Comparison of ENCODE assay signal across 1 cellular context in genomic region chr17:30824356-30825145, GRCh38.
TF ChIP-seq lines count a peak whose summit lies in the region.

CRLF3 (minus strand) TSS chr17:30824692; CDS start chr17:30824651, 41 bp downstream.

TF ChIP-seq in HepG2, 621 proteins besides CTCF, POLR2A, EP300 and RAD21 (continued from another document and continues in another):
- no peak for TF ChIP-seq AHDC1 (CRISPR knock-in tag; IDR thresholded peaks at IDR 0.05; ENCODE audit: borderline replicate concordance)
- TF ChIP-seq NBN (conservative IDR thresholded peaks at IDR 0.05) = no peak
- TF ChIP-seq TRIM24 (CRISPR knock-in tag; IDR thresholded peaks at IDR 0.05) = 0 out of 2 replicates have a peak, but pooled peaks have one; percentile 22
- no peak for TF ChIP-seq ZNF660 (CRISPR knock-in tag; IDR thresholded peaks at IDR 0.05; ENCODE audit: borderline replicate concordance, low read depth)
- no peak for TF ChIP-seq TOE1 (CRISPR knock-in tag; IDR thresholded peaks at IDR 0.05)
- peak; percentile 68; the same call in 1 of the 2 replicates for TF ChIP-seq ZNF761 (CRISPR knock-in tag; conservative IDR thresholded peaks at IDR 0.05)
- no peak for TF ChIP-seq ZFP41 (CRISPR knock-in tag; IDR thresholded peaks at IDR 0.05; ENCODE audit: borderline replicate concordance)
- 0 out of 4 replicates have a peak, but pooled peaks of 1 of the 2 experiments have one; percentile 46 for TF ChIP-seq KLF16 (CRISPR knock-in tag; IDR thresholded peaks at IDR 0.05)
- TF ChIP-seq SOX5 (CRISPR knock-in tag; IDR thresholded peaks at IDR 0.05; ENCODE audit: borderline replicate concordance) = peak; percentile 27
- no peak for TF ChIP-seq ZZZ3 (CRISPR knock-in tag; IDR thresholded peaks at IDR 0.05; ENCODE audit: borderline replicate concordance)
- peak; percentile 87; the same call in 1 of the 2 replicates for TF ChIP-seq ELF3 (CRISPR knock-in tag; IDR thresholded peaks at IDR 0.05)
- TF ChIP-seq ZNF747 (CRISPR knock-in tag; IDR thresholded peaks at IDR 0.05; ENCODE audit: borderline replicate concordance) = peak; percentile 49; the same call in 1 of the 2 replicates
- peak; percentile 46; the same call in 1 of the 2 replicates for TF ChIP-seq ZBTB7B (CRISPR knock-in tag; IDR thresholded peaks at IDR 0.05)
- peak; percentile 48; the same call in 1 of the 3 replicates for TF ChIP-seq MXI1 (IDR thresholded peaks at IDR 0.05; ENCODE audit: borderline replicate concordance, low read depth, low read length)
- TF ChIP-seq ZNF674 (CRISPR knock-in tag; IDR thresholded peaks at IDR 0.05; ENCODE audit: low read depth) = no peak
- 0 out of 2 replicates have a peak, but pooled peaks have one; percentile 35 for TF ChIP-seq SMYD3 (CRISPR knock-in tag; IDR thresholded peaks at IDR 0.05)
- peak; percentile 58; the same call in 1 of the 2 replicates for TF ChIP-seq HBP1 (CRISPR knock-in tag; IDR thresholded peaks at IDR 0.05; ENCODE audit: low read depth)
- TF ChIP-seq ZNF260 (CRISPR knock-in tag; IDR thresholded peaks at IDR 0.05; ENCODE audit: borderline replicate concordance, low read depth) = no peak
- TF ChIP-seq UBTF (CRISPR knock-in tag; IDR thresholded peaks at IDR 0.05) = peak; percentile 93
- TF ChIP-seq GTF2F1 (IDR thresholded peaks at IDR 0.05; ENCODE audit: low read length) = no peak
- TF ChIP-seq ZBTB14 (CRISPR knock-in tag; IDR thresholded peaks at IDR 0.05) = peak; percentile 88
- no peak for TF ChIP-seq ZNF784 (CRISPR knock-in tag; IDR thresholded peaks at IDR 0.05; ENCODE audit: borderline replicate concordance)
- peak; percentile 59; the same call in 1 of the 2 replicates for TF ChIP-seq ZNF333 (CRISPR knock-in tag; IDR thresholded peaks at IDR 0.05; ENCODE audit: borderline replicate concordance)
- TF ChIP-seq MYC (CRISPR knock-in tag; IDR thresholded peaks at IDR 0.05; ENCODE audit: borderline replicate concordance) = peak; percentile 85; the same call in 1 of the 2 replicates
- TF ChIP-seq PHF21A (CRISPR knock-in tag; IDR thresholded peaks at IDR 0.05) = no peak
- TF ChIP-seq SIN3A (IDR thresholded peaks at IDR 0.05; ENCODE audit: borderline replicate concordance, low read depth, low read length) = peak; percentile 22; the same call in 1 of the 2 replicates
- peak; percentile 88 for TF ChIP-seq ZSCAN21 (CRISPR knock-in tag; IDR thresholded peaks at IDR 0.05; ENCODE audit: borderline replicate concordance)
- no peak for TF ChIP-seq ZBTB20 (CRISPR knock-in tag; IDR thresholded peaks at IDR 0.05; ENCODE audit: borderline replicate concordance, low read depth)
- no peak for TF ChIP-seq ZNF577 (CRISPR knock-in tag; IDR thresholded peaks at IDR 0.05; ENCODE audit: borderline replicate concordance, low read depth)
- no peak for TF ChIP-seq ZNF275 (CRISPR knock-in tag; IDR thresholded peaks at IDR 0.05; ENCODE audit: borderline replicate concordance)
- peak; percentile 72 for TF ChIP-seq YY1 (IDR thresholded peaks at IDR 0.05; ENCODE audit: insufficient read depth, insufficient replicate concordance, low read depth, low read length)
- peak; percentile 34; the same call in 1 of the 2 replicates for TF ChIP-seq ARID5B (CRISPR knock-in tag; IDR thresholded peaks at IDR 0.05)
- TF ChIP-seq GFI1 (CRISPR knock-in tag; IDR thresholded peaks at IDR 0.05; ENCODE audit: borderline replicate concordance) = no peak; the same call in 1 of the 2 replicates
- no peak for TF ChIP-seq IRF1 (CRISPR knock-in tag; IDR thresholded peaks at IDR 0.05; ENCODE audit: low read depth)
- no peak for TF ChIP-seq RNF2 (conservative IDR thresholded peaks at IDR 0.05; ENCODE audit: low read depth)
- 0 out of 2 replicates have a peak, but pooled peaks have one; percentile 44 for TF ChIP-seq GMEB2 (CRISPR knock-in tag; IDR thresholded peaks at IDR 0.05; ENCODE audit: low read depth)
- no peak for TF ChIP-seq ZNF510 (CRISPR knock-in tag; IDR thresholded peaks at IDR 0.05; ENCODE audit: low read depth)
